Comparison of ENCODE assay signal across 9 cellular contexts in genomic region chr6:38567436-38567835, GRCh38.
DNase-seq lines count a peak whose midpoint lies in the region; ATAC-seq and TF ChIP-seq lines count a peak whose summit lies in the region.
"Had no signal": no experiment of that assay in that cellular context is flagged by ENCODE, and none has a peak within 500 bp of the region (broad histone marks: within the 10 kb centered on the region; RNA-seq: fewer than 3 reads in every experiment).

No MANE protein-coding gene starts in this region.

- no peak overlapping the region for H3K27ac Mint-ChIP-seq in activated CD4-positive, alpha-beta T cell treated with anti-CD3 and anti-CD28 coated beads, Interleukin-2, amount 10 ng/mL, durations not matched to agents 7 days and 5 days
- H3K27ac Mint-ChIP-seq: T-helper 1 cell treated with Interleukin-12 subunit alpha and Interleukin-12 subunit beta and Interleukin-4 antibody, amounts not matched to agents 30 μg/mL and 1 μg/mL, for 36 hours had no signal

- POLR2A ChIA-PET in activated CD4-positive, alpha-beta T cell treated with anti-CD3 and anti-CD28 coated beads, Interleukin-2, amount 10 ng/mL, durations not matched to agents 7 days and 5 days (lab: Charles Lee): no interaction called here

- CTCF ChIA-PET in activated CD4-positive, alpha-beta T cell treated with anti-CD3 and anti-CD28 coated beads, Interleukin-2, amount 10 ng/mL, durations not matched to agents 7 days and 5 days (lab: Charles Lee): interaction anchor here (0.9 kb wide), 1 partner anchor 26 kb away, joined by 3 read pairs; no protein-coding TSS in a partner anchor

- peak; percentile 63 for DNase-seq in DMS79 treated with DMSO at 0.1 percent for 48 hours (lab: John Stamatoyannopoulos, UW)
- peak; percentile 92 for DNase-seq in NCI-H2171 treated with DMSO at 0.1 percent for 48 hours (lab: John Stamatoyannopoulos, UW)
- peak; percentile 95 for DNase-seq in choroid plexus epithelial cell (ENCODE audit: low read depth)
- DNase-seq in non-pigmented ciliary epithelial cell (ENCODE audit: low read depth): peak; percentile 70
- no peak for DNase-seq in activated CD4-positive, alpha-beta T cell treated with anti-CD3 and anti-CD28 coated beads, Interleukin-2, amount 10 ng/mL, durations not matched to agents 7 days and 5 days

- no peak overlapping the region for H3K4me3 Mint-ChIP-seq in activated CD4-positive, alpha-beta T cell treated with anti-CD3 and anti-CD28 coated beads, Interleukin-2, amount 10 ng/mL, durations not matched to agents 7 days and 5 days
- H3K4me3 Mint-ChIP-seq: T-helper 1 cell treated with Interleukin-12 subunit alpha and Interleukin-12 subunit beta and Interleukin-4 antibody, amounts not matched to agents 30 μg/mL and 1 μg/mL, for 36 hours had no signal

- ATAC-seq in GM21717 (IDR thresholded peaks at IDR 0.05; ENCODE audit: unreplicated experiment): no peak
- no peak for ATAC-seq in GM18498 (IDR thresholded peaks at IDR 0.05; ENCODE audit: unreplicated experiment)
- no peak for ATAC-seq in HG02938 (IDR thresholded peaks at IDR 0.05; ENCODE audit: unreplicated experiment)

- peaks cover 5% of the 10 kb centered on the region for H3K36me3 Mint-ChIP-seq in activated CD4-positive, alpha-beta T cell treated with anti-CD3 and anti-CD28 coated beads, Interleukin-2, amount 10 ng/mL, durations not matched to agents 7 days and 5 days (ENCODE audit: low read depth)

- H3K9me3 Mint-ChIP-seq in activated CD4-positive, alpha-beta T cell treated with anti-CD3 and anti-CD28 coated beads, Interleukin-2, amount 10 ng/mL, durations not matched to agents 7 days and 5 days: no peaks in the 10 kb centered on the region
- H3K9me3 Mint-ChIP-seq: T-helper 1 cell treated with Interleukin-12 subunit alpha and Interleukin-12 subunit beta and Interleukin-4 antibody, amounts not matched to agents 30 μg/mL and 1 μg/mL, for 36 hours had no signal

- peaks cover 14% of the 10 kb centered on the region for H3K4me1 Mint-ChIP-seq in activated CD4-positive, alpha-beta T cell treated with anti-CD3 and anti-CD28 coated beads, Interleukin-2, amount 10 ng/mL, durations not matched to agents 7 days and 5 days

- TF ChIP-seq CTCF in choroid plexus epithelial cell (conservative IDR thresholded peaks at IDR 0.05; ENCODE audit: low read depth, low read length): no peak

- H3K4me3 ChIP-seq in choroid plexus epithelial cell (ENCODE audit: low read depth, low read length): no peak overlapping the region

- H3K27me3 Mint-ChIP-seq in activated CD4-positive, alpha-beta T cell treated with anti-CD3 and anti-CD28 coated beads, Interleukin-2, amount 10 ng/mL, durations not matched to agents 7 days and 5 days: no peaks in the 10 kb centered on the region
